In the genomic region with DNA sequence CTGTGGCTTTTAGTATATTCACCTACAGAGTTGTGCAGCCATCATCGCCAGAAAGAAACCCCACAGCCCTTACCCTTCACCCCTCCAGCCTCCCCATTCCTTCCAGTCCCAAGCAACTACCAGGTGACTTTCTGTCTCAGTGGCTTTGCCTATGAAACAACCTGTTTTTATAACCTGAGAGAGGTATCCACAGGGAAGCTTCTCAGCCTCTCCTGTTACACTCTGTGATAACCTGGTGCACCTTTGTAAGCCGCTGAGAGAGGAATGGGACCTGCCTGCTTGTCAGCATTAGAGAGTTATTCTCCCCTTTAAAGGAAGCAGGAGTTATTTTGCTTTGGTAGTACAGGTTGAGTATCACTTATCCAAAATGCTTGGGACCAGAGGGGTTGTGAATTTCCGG, we compare ENCODE assay signal across 1 cellular context.
TF ChIP-seq lines count a peak whose summit lies in the region.

No MANE protein-coding gene starts in this region.

TF ChIP-seq in WTC11, 78 proteins besides CTCF, POLR2A, EP300 and RAD21:
- TF ChIP-seq, protein P1, sequence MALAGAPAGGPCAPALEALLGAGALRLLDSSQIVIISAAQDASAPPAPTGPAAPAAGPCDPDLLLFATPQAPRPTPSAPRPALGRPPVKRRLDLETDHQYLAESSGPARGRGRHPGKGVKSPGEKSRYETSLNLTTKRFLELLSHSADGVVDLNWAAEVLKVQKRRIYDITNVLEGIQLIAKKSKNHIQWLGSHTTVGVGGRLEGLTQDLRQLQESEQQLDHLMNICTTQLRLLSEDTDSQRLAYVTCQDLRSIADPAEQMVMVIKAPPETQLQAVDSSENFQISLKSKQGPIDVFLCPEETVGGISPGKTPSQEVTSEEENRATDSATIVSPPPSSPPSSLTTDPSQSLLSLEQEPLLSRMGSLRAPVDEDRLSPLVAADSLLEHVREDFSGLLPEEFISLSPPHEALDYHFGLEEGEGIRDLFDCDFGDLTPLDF (CRISPR knock-in tag; IDR thresholded peaks at IDR 0.05) = no peak
- no peak for TF ChIP-seq SOX15 (CRISPR knock-in tag; IDR thresholded peaks at IDR 0.05)
- TF ChIP-seq, protein P2, sequence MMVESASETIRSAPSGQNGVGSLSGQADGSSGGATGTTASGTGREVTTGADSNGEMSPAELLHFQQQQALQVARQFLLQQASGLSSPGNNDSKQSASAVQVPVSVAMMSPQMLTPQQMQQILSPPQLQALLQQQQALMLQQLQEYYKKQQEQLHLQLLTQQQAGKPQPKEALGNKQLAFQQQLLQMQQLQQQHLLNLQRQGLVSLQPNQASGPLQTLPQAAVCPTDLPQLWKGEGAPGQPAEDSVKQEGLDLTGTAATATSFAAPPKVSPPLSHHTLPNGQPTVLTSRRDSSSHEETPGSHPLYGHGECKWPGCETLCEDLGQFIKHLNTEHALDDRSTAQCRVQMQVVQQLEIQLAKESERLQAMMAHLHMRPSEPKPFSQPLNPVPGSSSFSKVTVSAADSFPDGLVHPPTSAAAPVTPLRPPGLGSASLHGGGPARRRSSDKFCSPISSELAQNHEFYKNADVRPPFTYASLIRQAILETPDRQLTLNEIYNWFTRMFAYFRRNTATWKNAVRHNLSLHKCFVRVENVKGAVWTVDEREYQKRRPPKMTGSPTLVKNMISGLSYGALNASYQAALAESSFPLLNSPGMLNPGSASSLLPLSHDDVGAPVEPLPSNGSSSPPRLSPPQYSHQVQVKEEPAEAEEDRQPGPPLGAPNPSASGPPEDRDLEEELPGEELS (CRISPR knock-in tag; IDR thresholded peaks at IDR 0.05) = no peak
- TF ChIP-seq, protein P3, sequence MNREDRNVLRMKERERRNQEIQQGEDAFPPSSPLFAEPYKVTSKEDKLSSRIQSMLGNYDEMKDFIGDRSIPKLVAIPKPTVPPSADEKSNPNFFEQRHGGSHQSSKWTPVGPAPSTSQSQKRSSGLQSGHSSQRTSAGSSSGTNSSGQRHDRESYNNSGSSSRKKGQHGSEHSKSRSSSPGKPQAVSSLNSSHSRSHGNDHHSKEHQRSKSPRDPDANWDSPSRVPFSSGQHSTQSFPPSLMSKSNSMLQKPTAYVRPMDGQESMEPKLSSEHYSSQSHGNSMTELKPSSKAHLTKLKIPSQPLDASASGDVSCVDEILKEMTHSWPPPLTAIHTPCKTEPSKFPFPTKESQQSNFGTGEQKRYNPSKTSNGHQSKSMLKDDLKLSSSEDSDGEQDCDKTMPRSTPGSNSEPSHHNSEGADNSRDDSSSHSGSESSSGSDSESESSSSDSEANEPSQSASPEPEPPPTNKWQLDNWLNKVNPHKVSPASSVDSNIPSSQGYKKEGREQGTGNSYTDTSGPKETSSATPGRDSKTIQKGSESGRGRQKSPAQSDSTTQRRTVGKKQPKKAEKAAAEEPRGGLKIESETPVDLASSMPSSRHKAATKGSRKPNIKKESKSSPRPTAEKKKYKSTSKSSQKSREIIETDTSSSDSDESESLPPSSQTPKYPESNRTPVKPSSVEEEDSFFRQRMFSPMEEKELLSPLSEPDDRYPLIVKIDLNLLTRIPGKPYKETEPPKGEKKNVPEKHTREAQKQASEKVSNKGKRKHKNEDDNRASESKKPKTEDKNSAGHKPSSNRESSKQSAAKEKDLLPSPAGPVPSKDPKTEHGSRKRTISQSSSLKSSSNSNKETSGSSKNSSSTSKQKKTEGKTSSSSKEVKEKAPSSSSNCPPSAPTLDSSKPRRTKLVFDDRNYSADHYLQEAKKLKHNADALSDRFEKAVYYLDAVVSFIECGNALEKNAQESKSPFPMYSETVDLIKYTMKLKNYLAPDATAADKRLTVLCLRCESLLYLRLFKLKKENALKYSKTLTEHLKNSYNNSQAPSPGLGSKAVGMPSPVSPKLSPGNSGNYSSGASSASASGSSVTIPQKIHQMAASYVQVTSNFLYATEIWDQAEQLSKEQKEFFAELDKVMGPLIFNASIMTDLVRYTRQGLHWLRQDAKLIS (CRISPR knock-in tag; IDR thresholded peaks at IDR 0.05; ENCODE audit: borderline replicate concordance) = no peak
- TF ChIP-seq IRF2 (CRISPR knock-in tag; IDR thresholded peaks at IDR 0.05; ENCODE audit: borderline replicate concordance, low read depth) = no peak
- TF ChIP-seq FOXP1 (CRISPR knock-in tag; IDR thresholded peaks at IDR 0.05; ENCODE audit: borderline replicate concordance) = no peak
- TF ChIP-seq ATF1 (CRISPR knock-in tag; IDR thresholded peaks at IDR 0.05) = no peak
- TF ChIP-seq, protein P4, sequence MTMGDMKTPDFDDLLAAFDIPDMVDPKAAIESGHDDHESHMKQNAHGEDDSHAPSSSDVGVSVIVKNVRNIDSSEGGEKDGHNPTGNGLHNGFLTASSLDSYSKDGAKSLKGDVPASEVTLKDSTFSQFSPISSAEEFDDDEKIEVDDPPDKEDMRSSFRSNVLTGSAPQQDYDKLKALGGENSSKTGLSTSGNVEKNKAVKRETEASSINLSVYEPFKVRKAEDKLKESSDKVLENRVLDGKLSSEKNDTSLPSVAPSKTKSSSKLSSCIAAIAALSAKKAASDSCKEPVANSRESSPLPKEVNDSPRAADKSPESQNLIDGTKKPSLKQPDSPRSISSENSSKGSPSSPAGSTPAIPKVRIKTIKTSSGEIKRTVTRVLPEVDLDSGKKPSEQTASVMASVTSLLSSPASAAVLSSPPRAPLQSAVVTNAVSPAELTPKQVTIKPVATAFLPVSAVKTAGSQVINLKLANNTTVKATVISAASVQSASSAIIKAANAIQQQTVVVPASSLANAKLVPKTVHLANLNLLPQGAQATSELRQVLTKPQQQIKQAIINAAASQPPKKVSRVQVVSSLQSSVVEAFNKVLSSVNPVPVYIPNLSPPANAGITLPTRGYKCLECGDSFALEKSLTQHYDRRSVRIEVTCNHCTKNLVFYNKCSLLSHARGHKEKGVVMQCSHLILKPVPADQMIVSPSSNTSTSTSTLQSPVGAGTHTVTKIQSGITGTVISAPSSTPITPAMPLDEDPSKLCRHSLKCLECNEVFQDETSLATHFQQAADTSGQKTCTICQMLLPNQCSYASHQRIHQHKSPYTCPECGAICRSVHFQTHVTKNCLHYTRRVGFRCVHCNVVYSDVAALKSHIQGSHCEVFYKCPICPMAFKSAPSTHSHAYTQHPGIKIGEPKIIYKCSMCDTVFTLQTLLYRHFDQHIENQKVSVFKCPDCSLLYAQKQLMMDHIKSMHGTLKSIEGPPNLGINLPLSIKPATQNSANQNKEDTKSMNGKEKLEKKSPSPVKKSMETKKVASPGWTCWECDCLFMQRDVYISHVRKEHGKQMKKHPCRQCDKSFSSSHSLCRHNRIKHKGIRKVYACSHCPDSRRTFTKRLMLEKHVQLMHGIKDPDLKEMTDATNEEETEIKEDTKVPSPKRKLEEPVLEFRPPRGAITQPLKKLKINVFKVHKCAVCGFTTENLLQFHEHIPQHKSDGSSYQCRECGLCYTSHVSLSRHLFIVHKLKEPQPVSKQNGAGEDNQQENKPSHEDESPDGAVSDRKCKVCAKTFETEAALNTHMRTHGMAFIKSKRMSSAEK (CRISPR knock-in tag; IDR thresholded peaks at IDR 0.05; ENCODE audit: borderline replicate concordance) = no peak
- TF ChIP-seq GTF2I (CRISPR knock-in tag; conservative IDR thresholded peaks at IDR 0.05) = no peak
- TF ChIP-seq ZNF423 (CRISPR knock-in tag; IDR thresholded peaks at IDR 0.05) = no peak
